Comparison of ENCODE assay signal across 9 cellular contexts in the genomic region with DNA sequence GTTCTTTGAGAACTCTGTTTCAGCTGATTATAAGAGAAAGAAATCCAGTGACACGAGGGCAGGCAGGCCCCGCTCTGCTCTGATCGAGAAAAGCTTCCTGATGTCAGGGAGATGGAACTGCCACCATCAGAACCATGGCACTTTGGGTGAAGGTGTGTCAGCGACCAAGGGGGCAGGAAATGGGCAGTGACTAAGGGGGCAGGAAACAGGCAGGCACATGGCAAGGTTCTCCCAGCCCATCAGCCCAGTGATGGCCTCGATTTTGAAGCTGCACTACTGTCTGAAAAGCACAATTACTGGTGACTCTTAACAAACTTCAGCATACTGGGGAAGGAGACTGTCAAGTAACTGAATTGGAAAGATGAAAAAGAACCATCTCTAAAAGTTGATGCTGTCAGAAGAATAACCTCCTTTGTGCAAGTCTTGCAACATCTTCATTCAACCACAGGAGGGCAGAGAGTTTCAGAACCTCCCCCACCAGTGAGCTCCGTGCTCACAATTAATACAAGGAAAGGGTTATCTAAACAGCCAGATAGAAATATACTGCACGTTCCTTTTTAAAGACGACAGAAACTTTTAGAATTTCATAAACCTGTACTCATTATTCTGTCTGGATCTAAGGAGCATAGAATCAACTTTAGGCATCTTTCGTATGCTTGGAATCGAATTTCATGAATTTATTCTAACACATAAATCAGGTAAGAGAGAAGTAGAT. TPM values are rescaled to one million over a fixed set of nuclear protein-coding genes. Genes with fewer than 3 reads are reported as not detected.
DNase-seq lines count a peak whose midpoint lies in the region; ATAC-seq and TF ChIP-seq lines count a peak whose summit lies in the region.
"Had no signal": no experiment of that assay in that cellular context is flagged by ENCODE, and none has a peak within 500 bp of the region (broad histone marks: within the 10 kb centered on the region; RNA-seq: fewer than 3 reads in every experiment).

No MANE protein-coding gene starts in this region.

- H3K9me3 Mint-ChIP-seq in central memory CD8-positive, alpha-beta T cell = no peaks in the 10 kb centered on the region

- TF ChIP-seq CTCF in GM12875 (IDR thresholded peaks at IDR 0.05; ENCODE audit: borderline replicate concordance, insufficient read depth, low read depth, low read length) = peak; percentile 28; the same call in 1 of the 2 replicates

- DNase-seq in AML-193 (lab: John Stamatoyannopoulos, UW) (peak; percentile 22 to 36), NCI-H82 treated with DMSO at 0.1 percent for 48 hours (lab: John Stamatoyannopoulos, UW; ENCODE audit: unreplicated experiment) (peak; percentile 36), lung microvascular endothelial cell (ENCODE audit: low read depth in 2 of 2) (peak; percentile 60 to 67), SKM-1 treated with dmso at 0.1 percent for 144 hours (lab: John Stamatoyannopoulos, UW; ENCODE audit: unreplicated experiment) (no peak)
- no peak for DNase-seq in central memory CD8-positive, alpha-beta T cell (ENCODE audit: low spot score in 2 of 2)
- DNase-seq in effector CD4-positive, alpha-beta T cell = no peak

- no peaks in the 10 kb centered on the region for H3K27me3 Mint-ChIP-seq in central memory CD8-positive, alpha-beta T cell

- peaks cover 19% of the 10 kb centered on the region for H3K4me1 Mint-ChIP-seq in central memory CD8-positive, alpha-beta T cell

- ATAC-seq in HG02798 (IDR thresholded peaks at IDR 0.05; ENCODE audit: poor library complexity, unreplicated experiment) = peak; percentile 77
- ATAC-seq in central memory CD8-positive, alpha-beta T cell (replicated peaks; ENCODE audit: extremely low read depth, poor library complexity, severe bottlenecking) = no peak

- no peak overlapping the region for H3K4me3 ChIP-seq in GM12875 (ENCODE audit: low read depth, low read length)
- H3K4me3 ChIP-seq: SJCRH30 had no signal

- H3K27ac Mint-ChIP-seq in central memory CD8-positive, alpha-beta T cell (ENCODE audit: low read depth) = peak overlapping the region; percentile 56

- no peak overlapping the region for H3K4me3 Mint-ChIP-seq in central memory CD8-positive, alpha-beta T cell

- H3K36me3 Mint-ChIP-seq in central memory CD8-positive, alpha-beta T cell (ENCODE audit: insufficient read depth) = peaks cover 41% of the 10 kb centered on the region

RNA-seq across cellular contexts. Expression of a gene that starts 39.1 kb away (rescaled TPM):
- 12.4 and 14.9 TPM in 2 replicates for total RNA-seq in lung microvascular endothelial cell

RNA-seq across cellular contexts. Expression of a gene that starts 40.2 kb away (rescaled TPM):
- not detected in 2 replicates for total RNA-seq in lung microvascular endothelial cell
- total RNA-seq: SJCRH30 had no signal

Comparison
In these comparisons a context has a peak if more than half of its experiments do, and no peak if none do; other contexts are left out.
1. DNase-seq: peak in AML-193 (2 of 2), NCI-H82 treated with DMSO at 0.1 percent for 48 hours (single experiment) and lung microvascular endothelial cell (2 of 2); none in central memory CD8-positive, alpha-beta T cell (0 of 2), SKM-1 treated with dmso at 0.1 percent for 144 hours (single experiment) and effector CD4-positive, alpha-beta T cell (single experiment).